35 cellular contexts compared by ENCODE assay signal in the genomic region with DNA sequence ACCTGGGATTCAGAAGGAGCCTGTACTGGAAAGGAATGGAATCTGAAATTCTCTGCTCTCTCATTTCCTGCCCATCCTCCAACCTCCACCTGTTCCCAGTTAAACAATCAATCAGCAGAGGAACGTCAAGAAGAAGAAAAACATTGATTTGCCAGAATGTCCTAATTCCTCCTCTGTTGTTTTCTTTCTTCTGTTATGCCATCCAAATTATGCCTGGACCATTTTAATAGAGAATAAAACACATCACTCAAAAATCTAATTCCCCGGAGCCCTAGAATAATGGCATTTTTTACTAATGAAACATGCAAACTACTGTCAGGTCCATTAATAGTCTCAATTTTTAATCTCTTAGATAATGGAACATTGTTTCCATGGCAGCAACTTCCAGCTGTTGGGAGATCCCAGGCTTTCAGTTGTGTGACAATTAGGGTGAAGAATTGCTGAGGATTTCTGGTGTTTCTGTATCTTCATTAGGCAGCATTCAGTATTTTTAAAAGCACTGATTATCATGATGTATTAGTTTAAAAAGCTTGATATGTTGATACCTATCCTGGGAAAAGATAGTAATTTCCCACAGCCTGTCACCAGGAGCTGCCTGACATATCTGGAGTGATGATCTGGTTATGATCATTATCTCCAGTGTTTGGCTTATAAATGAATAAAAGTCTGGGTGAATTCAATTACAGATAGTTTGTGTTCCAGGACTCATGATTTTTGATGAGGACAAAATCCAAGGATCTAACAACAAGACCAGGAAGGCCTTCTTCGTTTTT.
"Had no signal": no experiment of that assay in that cellular context is flagged by ENCODE, and none has a peak within 500 bp of the region (broad histone marks: within the 10 kb centered on the region; RNA-seq: fewer than 3 reads in every experiment).

No MANE protein-coding gene starts in this region.

- DNase-seq: activated CD4-positive, alpha-beta memory T cell treated with anti-CD3 and anti-CD28 coated beads, Interleukin-2, amount 10 ng/mL, durations not matched to agents 7 days and 5 days; activated CD4-positive, alpha-beta T cell treated with anti-CD3 and anti-CD28 coated beads for 1 hour; activated CD4-positive, alpha-beta T cell treated with anti-CD3 and anti-CD28 coated beads for 48 hours; activated CD4-positive, CD25-positive, alpha-beta regulatory T cell; activated CD8-positive, alpha-beta memory T cell treated with anti-CD3 and anti-CD28 coated beads for 24 hours; activated CD8-positive, alpha-beta memory T cell treated with anti-CD3 and anti-CD28 coated beads, Interleukin-2, amount 10 ng/mL, durations not matched to agents 7 days and 5 days; activated effector memory CD4-positive, alpha-beta T cell treated with anti-CD3 and anti-CD28 coated beads, Interleukin-2, amount 50 U/mL, for 16 hours; activated naive CD4-positive, alpha-beta T cell; activated naive CD4-positive, alpha-beta T cell treated with anti-CD3 and anti-CD28 coated beads, Interleukin-2, amount 50 U/mL, for 16 hours; activated naive CD8-positive, alpha-beta T cell treated with anti-CD3 and anti-CD28 coated beads for 36 hours; activated T-cell treated with anti-CD3 and anti-CD28 coated beads, Interleukin-2, amount 50 U/mL, for 1 hour; activated T-cell treated with anti-CD3 and anti-CD28 coated beads, Interleukin-2, amount 50 U/mL, for 72 hours; amniotic stem cell; aorta; brain microvascular endothelial cell; central memory CD4-positive, alpha-beta T cell; MM.1S; MV-4-11; NCI-H1092; NCI-H1436 treated with DMSO at 0.1 percent for 48 hours; NCI-H187 treated with DMSO at 0.1 percent for 48 hours; NCI-H2081; NCI-H226; NCI-H510A; NCI-H526; SHP77; SW 1271; T-helper 1 cell; T-helper 2 cell; T-helper 9 cell had no signal

- ATAC-seq: activated CD8-positive, alpha-beta memory T cell treated with anti-CD3 and anti-CD28 coated beads, Interleukin-2, amount 10 ng/mL, durations not matched to agents 7 days and 5 days; activated T-cell treated with anti-CD3 and anti-CD28 coated beads, Interleukin-2, amount 50 U/mL, for 72 hours; activated T-helper 17 cell treated with anti-CD3 and anti-CD28 coated beads, Interleukin-2, amount 50 U/mL, for 72 hours; Panc1 had no signal

- H3K27ac ChIP-seq: brain microvascular endothelial cell, KMS-11, SJCRH30, VCaP had no signal
